ENCODE assay signal across 21 cellular contexts in genomic region chr1:14815175-14815882, GRCh38.
DNase-seq lines count a peak whose midpoint lies in the region; ATAC-seq and TF ChIP-seq lines count a peak whose summit lies in the region.
"Had no signal": no experiment of that assay in that cellular context is flagged by ENCODE, and none has a peak within 500 bp of the region (broad histone marks: within the 10 kb centered on the region; RNA-seq: fewer than 3 reads in every experiment).

No MANE protein-coding gene starts in this region.

- no peak for TF ChIP-seq CTCF in body of pancreas (IDR thresholded peaks at IDR 0.05)

- H3K4me1 ChIP-seq in body of pancreas: peaks cover 22% of the 10 kb centered on the region
- H3K4me1 ChIP-seq: breast epithelium, gastrocnemius medialis, suprapubic skin had no signal

- H3K4me3 ChIP-seq in body of pancreas: no peak overlapping the region
- H3K4me3 ChIP-seq: breast epithelium, gastrocnemius medialis, GM23248, suprapubic skin had no signal

- peak; percentile 92 for ATAC-seq in body of pancreas
- no peak for ATAC-seq in HG03280 (IDR thresholded peaks at IDR 0.05; ENCODE audit: unreplicated experiment)
- ATAC-seq: activated CD4-positive, alpha-beta T cell treated with anti-CD3 and anti-CD28 coated beads for 36 hours; activated T-helper 17 cell treated with anti-CD3 and anti-CD28 coated beads, Interleukin-2, amount 50 U/mL, for 72 hours; gastrocnemius medialis; Right ventricle myocardium inferior had no signal

- peak overlapping the region; percentile 46 to 81 (median 78) for H3K27ac ChIP-seq in body of pancreas
- H3K27ac ChIP-seq: breast epithelium, epithelial cell of prostate, gastrocnemius medialis, GM23248, suprapubic skin had no signal

- WGBS in body of pancreas, 2 donors: 5 to 9% methylated on average over 7 of the region's 7 CpGs

- H3K27me3 ChIP-seq in body of pancreas: no peaks in the 10 kb centered on the region
- H3K27me3 ChIP-seq: breast epithelium, gastrocnemius medialis, suprapubic skin had no signal

- no peaks in the 10 kb centered on the region for H3K9me3 ChIP-seq in body of pancreas
- H3K9me3 ChIP-seq: breast epithelium, gastrocnemius medialis, suprapubic skin had no signal

- H3K36me3 ChIP-seq in body of pancreas (replicated peaks in 1 of 2; ENCODE audit: insufficient read depth in 1 of 2, low read depth in 2 of 2): no peaks in the 10 kb centered on the region
- H3K36me3 ChIP-seq: breast epithelium, gastrocnemius medialis, suprapubic skin had no signal

- intact Hi-C loops in body of pancreas (cut with DNase I): no loop called here

- DNase-seq in DMS153 treated with DMSO at 0.1 percent for 48 hours (lab: John Stamatoyannopoulos, UW; ENCODE audit: unreplicated experiment) (peak; percentile 12), NCI-H1105 (lab: John Stamatoyannopoulos, UW) (peak; percentile 48), body of pancreas (peak; percentile 65 to 87 (median 81)), mucosa of gallbladder (ENCODE audit: low spot score) (peak; percentile 76), NCI-H345 treated with DMSO at 0.1 percent for 48 hours (lab: John Stamatoyannopoulos, UW; ENCODE audit: unreplicated experiment) (no peak), Ammon's horn (ENCODE audit: low spot score) (no peak), NCI-H2107 (lab: John Stamatoyannopoulos, UW) (no peak)
- DNase-seq: activated CD4-positive, alpha-beta T cell treated with anti-CD3 and anti-CD28 coated beads for 36 hours; activated naive CD8-positive, alpha-beta T cell treated with anti-CD3 and anti-CD28 coated beads, Interleukin-2, amount 10 ng/mL, durations not matched to agents 7 days and 5 days; CD8-positive, alpha-beta memory T cell; EL; gastrocnemius medialis; GM23248; NCI-H1436; stimulated activated CD4-positive, alpha-beta T cell treated with anti-CD3 and anti-CD28 coated beads, Interleukin-12 subunit alpha, Interleukin-12 subunit beta, amount 100 ng/mL, for 4 hours had no signal

- TF ChIP-seq POLR2A in body of pancreas (IDR thresholded peaks at IDR 0.05): no peak

Comparison
In these comparisons a context has a peak if more than half of its experiments do, and no peak if none do; other contexts are left out.
1. DNase-seq: peak in DMS153 treated with DMSO at 0.1 percent for 48 hours (single experiment), NCI-H1105 (single experiment), body of pancreas (4 of 4) and mucosa of gallbladder (single experiment); none in NCI-H345 treated with DMSO at 0.1 percent for 48 hours (single experiment), Ammon's horn (single experiment) and NCI-H2107 (single experiment).